In the genomic region with DNA sequence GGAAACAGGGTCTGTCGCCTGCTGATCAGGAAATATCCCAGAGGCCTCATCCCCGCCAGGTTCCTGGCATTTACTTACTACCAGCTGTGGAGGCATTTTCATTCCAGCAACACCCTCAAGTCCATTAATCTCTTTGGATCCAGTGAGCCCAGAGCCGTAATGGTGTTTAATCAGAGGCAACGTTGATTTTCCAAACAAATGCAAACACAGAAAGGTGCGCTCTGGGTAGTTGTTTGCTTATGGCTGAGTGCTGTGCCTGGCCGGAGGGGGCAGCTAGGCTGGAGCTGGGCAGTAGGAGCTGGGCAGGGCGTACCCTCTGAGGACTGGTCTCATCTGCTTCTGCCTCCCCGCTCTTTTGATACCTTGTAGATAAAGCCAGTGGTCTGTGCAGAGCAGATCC, we compare ENCODE assay signal across 25 cellular contexts.
"Had no signal": no experiment of that assay in that cellular context is flagged by ENCODE, and none has a peak within 500 bp of the region (broad histone marks: within the 10 kb centered on the region; RNA-seq: fewer than 3 reads in every experiment).

No MANE protein-coding gene starts in this region.

- H3K27ac ChIP-seq: breast epithelium, coronary artery, esophagus squamous epithelium, gastrocnemius medialis, neural progenitor cell, upper lobe of left lung had no signal

- H3K27me3 ChIP-seq: breast epithelium, esophagus squamous epithelium, gastrocnemius medialis, neural progenitor cell, upper lobe of left lung had no signal

- ATAC-seq: activated CD4-positive, alpha-beta T cell treated with anti-CD3 and anti-CD28 coated beads for 36 hours; activated T-cell treated with anti-CD3 and anti-CD28 coated beads, Interleukin-2, amount 50 U/mL, for 4 hours; gastrocnemius medialis; left ventricle myocardium superior; naive thymus-derived CD8-positive, alpha-beta T cell; right cardiac atrium; stimulated activated memory B cell treated with anti-CD40 and anti-IgM and Interleukin-4, amounts not matched to agents 10 μg/mL and 1 μg/mL and 100 μg/mL, for 72 hours had no signal

- FAIRE-seq: islet of Langerhans, small intestine, TTC549 had no signal

- DNase-seq: activated B cell treated with CpG ODN at 0.5 μM for 24 hours; activated CD4-positive, alpha-beta T cell treated with anti-CD3 and anti-CD28 coated beads for 36 hours; activated CD4-positive, alpha-beta T cell treated with anti-CD3 and anti-CD28 coated beads, Interleukin-2, amount 50 U/mL, for 4 hours; activated CD8-positive, alpha-beta memory T cell treated with anti-CD3 and anti-CD28 coated beads for 24 hours; activated CD8-positive, alpha-beta memory T cell treated with anti-CD3 and anti-CD28 coated beads, Interleukin-2, amount 50 U/mL, for 4 hours; activated naive CD4-positive, alpha-beta T cell treated with Interleukin-2 at 50 U/mL for 16 hours; activated naive CD8-positive, alpha-beta T cell treated with anti-CD3 and anti-CD28 coated beads for 36 hours; activated T-cell treated with anti-CD3 and anti-CD28 coated beads, Interleukin-2, amount 50 U/mL, for 4 hours; endodermal cell; esophagus squamous epithelium; gastrocnemius medialis; left ventricle myocardium superior; mammary epithelial cell; naive thymus-derived CD8-positive, alpha-beta T cell; right cardiac atrium; small intestine; stimulated activated CD4-positive, alpha-beta T cell treated with anti-CD3 and anti-CD28 coated beads, Interleukin-2, amount 100 ng/mL, for 24 hours; T-helper 1 cell; upper lobe of left lung had no signal

- H3K36me3 ChIP-seq: breast epithelium, neural progenitor cell, upper lobe of left lung had no signal

- H3K4me1 ChIP-seq: breast epithelium, esophagus squamous epithelium, upper lobe of left lung had no signal

- H3K4me3 ChIP-seq: breast epithelium, coronary artery, esophagus squamous epithelium, gastrocnemius medialis, neural progenitor cell, upper lobe of left lung had no signal

- H3K9me3 ChIP-seq: breast epithelium, esophagus squamous epithelium, gastrocnemius medialis, upper lobe of left lung had no signal
